ENCODE assay signal across 9 cellular contexts in genomic region chr6:32637219-32637880, GRCh38. TPM values are rescaled to one million over a fixed set of nuclear protein-coding genes. Genes with fewer than 3 reads are reported as not detected.
DNase-seq lines count a peak whose midpoint lies in the region; ATAC-seq and TF ChIP-seq lines count a peak whose summit lies in the region.
"Had no signal": no experiment of that assay in that cellular context is flagged by ENCODE, and none has a peak within 500 bp of the region (broad histone marks: within the 10 kb centered on the region; RNA-seq: fewer than 3 reads in every experiment).

Gene HLA-DQA1, plus strand, starts transcription at chr6:32637406. Its CDS starts 53 bp downstream, at chr6:32637459.

- peak within 1 kb of the TSS; percentile 8 for H3K27ac ChIP-seq in CD8-positive, alpha-beta T cell (ENCODE audit: low read depth, low read length)

- no peaks in the 10 kb centered on the region for H3K27me3 ChIP-seq in CD8-positive, alpha-beta T cell (ENCODE audit: insufficient read depth, low read length)

- peak in 1 of 7 experiments; percentile 22 for DNase-seq in CD8-positive, alpha-beta T cell
- no peak for DNase-seq in left ventricle myocardium superior
- no peak for DNase-seq in LoVo (ENCODE audit: low spot score)
- no peak for DNase-seq in GOT3 (lab: John Stamatoyannopoulos, UW)
- DNase-seq in NCI-H1436 (lab: John Stamatoyannopoulos, UW), result no peak
- DNase-seq: activated CD4-positive, alpha-beta T cell treated with anti-CD3 and anti-CD28 coated beads, Interleukin-2, amount 50 U/mL, for 1 hour had no signal

- no peaks in the 10 kb centered on the region for H3K36me3 Mint-ChIP-seq in CD8-positive, alpha-beta T cell

- no peak within 1 kb of the TSS for H3K4me3 ChIP-seq in CD8-positive, alpha-beta T cell (ENCODE audit: low read depth, low read length)

- H3K27ac Mint-ChIP-seq in CD8-positive, alpha-beta T cell, result peak within 1 kb of the TSS; percentile 82

- ATAC-seq in CD8-positive, alpha-beta T cell, result peak; percentile 69
- ATAC-seq in GM19372 (IDR thresholded peaks at IDR 0.05; ENCODE audit: low read depth, unreplicated experiment), result peak; percentile 64
- peak; percentile 53 for ATAC-seq in HG03439 (IDR thresholded peaks at IDR 0.05; ENCODE audit: unreplicated experiment)
- peak; percentile 70 for ATAC-seq in left ventricle myocardium superior
- ATAC-seq in GM19035 (IDR thresholded peaks at IDR 0.05; ENCODE audit: unreplicated experiment), result no peak

- intact Hi-C loops in CD8-positive, alpha-beta T cell (cut with DNase I, micrococcal nuclease), result no loop called here
- intact Hi-C loops in left ventricle myocardium superior (cut with micrococcal nuclease), result no loop called here

- H3K36me3 ChIP-seq in CD8-positive, alpha-beta T cell (ENCODE audit: insufficient read depth, low read length), result no peaks in the 10 kb centered on the region

- no peaks in the 10 kb centered on the region for H3K9me3 ChIP-seq in CD8-positive, alpha-beta T cell (ENCODE audit: low read length)

- H3K27me3 Mint-ChIP-seq in CD8-positive, alpha-beta T cell (ENCODE audit: low read depth), result peaks cover 17% of the 10 kb centered on the region

- no peak for TF ChIP-seq CTCF in CD8-positive, alpha-beta T cell (IDR thresholded peaks at IDR 0.05)

- CTCF ChIA-PET in CD8-positive, alpha-beta T cell (lab: Charles Lee), result interaction anchor here (0.9 kb wide), 1 partner anchor 54 kb away, joined by 3 read pairs; no protein-coding TSS in a partner anchor

- no peaks in the 10 kb centered on the region for H3K9me3 Mint-ChIP-seq in CD8-positive, alpha-beta T cell

- peak within 1 kb of the TSS; percentile 66 for H3K4me3 Mint-ChIP-seq in CD8-positive, alpha-beta T cell

- POLR2A ChIA-PET in CD8-positive, alpha-beta T cell (lab: Charles Lee), result interaction anchor here (0.8 kb wide), 1 partner anchor 14 kb away, joined by 3 read pairs; no protein-coding TSS in a partner anchor

- H3K4me1 ChIP-seq in CD8-positive, alpha-beta T cell (ENCODE audit: insufficient read depth, low read length), result no peaks in the 10 kb centered on the region

- peaks cover 14% of the 10 kb centered on the region for H3K4me1 Mint-ChIP-seq in CD8-positive, alpha-beta T cell (ENCODE audit: low read depth)

RNA-seq across cellular contexts. Expression of gene HLA-DQA1, which starts in this region (rescaled TPM):
- 1 to 10 TPM; 5.4 to 5.5 TPM for total RNA-seq in CD8-positive, alpha-beta T cell
- total RNA-seq in left ventricle myocardium superior, result 4.9 TPM
